12 cellular contexts compared by ENCODE assay signal in genomic region chr2:24825883-24826800, GRCh38. TPM values are rescaled to one million over a fixed set of nuclear protein-coding genes. Genes with fewer than 3 reads are reported as not detected.
A peak's percentile ranks its signal among the peaks of the same experiment; 100 is the strongest.
DNase-seq lines count a peak whose midpoint lies in the region; ATAC-seq and FAIRE-seq lines count a peak whose summit lies in the region.
"Had no signal": no experiment of that assay in that cellular context is flagged by ENCODE, and none has a peak within 500 bp of the region (broad histone marks: within the 10 kb centered on the region; RNA-seq: fewer than 3 reads in every experiment).

No MANE protein-coding gene starts in this region.

- intact Hi-C loops in activated naive CD4-positive, alpha-beta T cell treated with anti-CD3 and anti-CD28 coated beads for 36 hours (cut with micrococcal nuclease), result loop anchor here (5.0 to 10.0 kb wide), 5 partner anchors 146 to 371 kb away; partner anchors contain the start of genes DNAJC27 and NCOA1

- peak overlapping the region; percentile 53 for H3K27ac Mint-ChIP-seq in activated naive CD4-positive, alpha-beta T cell treated with anti-CD3 and anti-CD28 coated beads for 36 hours
- H3K27ac Mint-ChIP-seq in activated CD4-positive, alpha-beta memory T cell treated with anti-CD3 and anti-CD28 coated beads, Interleukin-2, amount 10 ng/mL, durations not matched to agents 7 days and 5 days, result peak overlapping the region; percentile 81

- no peaks in the 10 kb centered on the region for H3K27me3 Mint-ChIP-seq in activated naive CD4-positive, alpha-beta T cell treated with anti-CD3 and anti-CD28 coated beads for 36 hours (ENCODE audit: low read depth)
- H3K27me3 Mint-ChIP-seq in activated CD4-positive, alpha-beta memory T cell treated with anti-CD3 and anti-CD28 coated beads, Interleukin-2, amount 10 ng/mL, durations not matched to agents 7 days and 5 days, result no peaks in the 10 kb centered on the region
- H3K27me3 Mint-ChIP-seq: brain had no signal

- peaks cover 17% of the 10 kb centered on the region for H3K4me1 Mint-ChIP-seq in activated naive CD4-positive, alpha-beta T cell treated with anti-CD3 and anti-CD28 coated beads for 36 hours (ENCODE audit: low read depth)
- peaks cover 23% of the 10 kb centered on the region for H3K4me1 Mint-ChIP-seq in activated CD4-positive, alpha-beta memory T cell treated with anti-CD3 and anti-CD28 coated beads, Interleukin-2, amount 10 ng/mL, durations not matched to agents 7 days and 5 days

- DNase-seq in activated naive CD4-positive, alpha-beta T cell treated with anti-CD3 and anti-CD28 coated beads for 36 hours, result no peak
- no peak for DNase-seq in activated naive CD4-positive, alpha-beta T cell treated with Interleukin-2 at 50 U/mL for 16 hours
- DNase-seq in activated CD4-positive, alpha-beta memory T cell treated with anti-CD3 and anti-CD28 coated beads, Interleukin-2, amount 10 ng/mL, durations not matched to agents 7 days and 5 days, result no peak
- DNase-seq in iPS-NIHi7 (ENCODE audit: extremely low spot score) (peak; percentile 7), urothelium cell line (ENCODE audit: low spot score) (no peak), cerebellar nuclear complex (lab: John Stamatoyannopoulos, UW) (no peak), pons (ENCODE audit: low spot score) (no peak)
- DNase-seq: activated CD4-positive, CD25-positive, alpha-beta regulatory T cell; MV-4-11 had no signal

- CTCF ChIA-PET in activated naive CD4-positive, alpha-beta T cell treated with anti-CD3 and anti-CD28 coated beads for 36 hours (lab: Charles Lee), result interaction anchor here (0.6 to 6.7 kb wide), 6 partner anchors 29 to 416 kb away, joined by 3 to 61 read pairs (median 4); no protein-coding TSS in a partner anchor
- CTCF ChIA-PET in activated CD4-positive, alpha-beta memory T cell treated with anti-CD3 and anti-CD28 coated beads, Interleukin-2, amount 10 ng/mL, durations not matched to agents 7 days and 5 days (lab: Charles Lee), result interaction anchor here (0.7 to 4.8 kb wide), 8 partner anchors 12 to 417 kb away, joined by 3 to 54 read pairs (median 7); partner anchors contain the start of genes CENPO and PTRHD1

- H3K9me3 Mint-ChIP-seq in activated naive CD4-positive, alpha-beta T cell treated with anti-CD3 and anti-CD28 coated beads for 36 hours, result no peaks in the 10 kb centered on the region
- no peaks in the 10 kb centered on the region for H3K9me3 Mint-ChIP-seq in activated CD4-positive, alpha-beta memory T cell treated with anti-CD3 and anti-CD28 coated beads, Interleukin-2, amount 10 ng/mL, durations not matched to agents 7 days and 5 days
- H3K9me3 Mint-ChIP-seq: brain had no signal

- no peak for ATAC-seq in GM18519 (IDR thresholded peaks at IDR 0.05; ENCODE audit: low FRiP score, unreplicated experiment)

- no peak overlapping the region for H3K4me3 Mint-ChIP-seq in activated naive CD4-positive, alpha-beta T cell treated with anti-CD3 and anti-CD28 coated beads for 36 hours
- no peak overlapping the region for H3K4me3 Mint-ChIP-seq in activated CD4-positive, alpha-beta memory T cell treated with anti-CD3 and anti-CD28 coated beads, Interleukin-2, amount 10 ng/mL, durations not matched to agents 7 days and 5 days
- H3K4me3 Mint-ChIP-seq: brain had no signal

- H3K36me3 Mint-ChIP-seq in activated naive CD4-positive, alpha-beta T cell treated with anti-CD3 and anti-CD28 coated beads for 36 hours (ENCODE audit: low read depth), result peaks cover 30% of the 10 kb centered on the region
- H3K36me3 Mint-ChIP-seq in activated CD4-positive, alpha-beta memory T cell treated with anti-CD3 and anti-CD28 coated beads, Interleukin-2, amount 10 ng/mL, durations not matched to agents 7 days and 5 days (ENCODE audit: low read depth), result peaks cover 47% of the 10 kb centered on the region

- POLR2A ChIA-PET in activated CD4-positive, alpha-beta memory T cell treated with anti-CD3 and anti-CD28 coated beads, Interleukin-2, amount 10 ng/mL, durations not matched to agents 7 days and 5 days (lab: Charles Lee), result interaction anchor here (0.9 to 2.0 kb wide), 2 partner anchors 33 to 92 kb away, joined by 3 to 7 read pairs; partner anchors contain the start of genes CENPO and PTRHD1

- peak; percentile 66 for FAIRE-seq in urothelium cell line (lab: Jason Lieb, UNC)
- FAIRE-seq: GM18507 had no signal

RNA-seq across cellular contexts. Expression of gene CENPO, which starts 32.9 kb away (rescaled TPM):
- total RNA-seq in activated naive CD4-positive, alpha-beta T cell treated with anti-CD3 and anti-CD28 coated beads for 36 hours, result 10 to 100 TPM; 36.4 to 38.5 TPM
- 10 to 100 TPM; 40.3 to 42.9 TPM for total RNA-seq in activated CD4-positive, alpha-beta memory T cell treated with anti-CD3 and anti-CD28 coated beads, Interleukin-2, amount 10 ng/mL, durations not matched to agents 7 days and 5 days

RNA-seq across cellular contexts. Expression of gene PTRHD1, which starts 33.0 kb away (rescaled TPM):
- 10 to 100 TPM; 21.7 to 23.5 TPM for total RNA-seq in activated naive CD4-positive, alpha-beta T cell treated with anti-CD3 and anti-CD28 coated beads for 36 hours
- 10 to 100 TPM; 25.4 to 25.5 TPM for total RNA-seq in activated CD4-positive, alpha-beta memory T cell treated with anti-CD3 and anti-CD28 coated beads, Interleukin-2, amount 10 ng/mL, durations not matched to agents 7 days and 5 days
